ENCODE assay signal across 21 cellular contexts in genomic region chr12:46435625-46436024, GRCh38.
"Had no signal": no experiment of that assay in that cellular context is flagged by ENCODE, and none has a peak within 500 bp of the region (broad histone marks: within the 10 kb centered on the region; RNA-seq: fewer than 3 reads in every experiment).

No MANE protein-coding gene starts in this region.

- H3K9me3 ChIP-seq: left ventricle myocardium inferior, lower lobe of right lung, ovary, right atrium auricular region, sigmoid colon, thoracic aorta, transverse colon had no signal

- H3K79me2 ChIP-seq: hepatocyte had no signal

- DNase-seq: dermis blood vessel endothelial cell; foreskin keratinocyte; head of caudate nucleus; kidney; left cardiac atrium; left ventricle myocardium inferior; lower lobe of right lung; natural killer cell; nucleus accumbens; ovary; sigmoid colon; stimulated activated CD4-positive, alpha-beta T cell treated with anti-CD3 and anti-CD28 coated beads, Interleukin-2, amount 100 ng/mL, for 24 hours; stimulated activated CD4-positive, alpha-beta T cell treated with anti-CD3 and anti-CD28 coated beads, Interleukin-4, amount 100 ng/mL, for 4 hours; stimulated activated naive B cell treated with anti-CD40 and anti-IgM and Interleukin-4, amounts not matched to agents 10 μg/mL and 1 μg/mL and 100 μg/mL, for 72 hours; stimulated activated naive CD8-positive, alpha-beta T cell treated with anti-CD3 and anti-CD28 coated beads, Interleukin-15, amount 100 ng/mL, for 72 hours; transverse colon had no signal

- H3K9ac ChIP-seq: neural progenitor cell had no signal

- H3K4me1 ChIP-seq: neural progenitor cell had no signal

- H3K4me2 ChIP-seq: hepatocyte, neural progenitor cell had no signal

- ATAC-seq: foreskin keratinocyte; left cardiac atrium; lower lobe of right lung; natural killer cell; stimulated activated naive B cell treated with anti-CD40 and anti-IgM and Interleukin-4, amounts not matched to agents 10 μg/mL and 1 μg/mL and 100 μg/mL, for 72 hours; stimulated activated naive CD8-positive, alpha-beta T cell treated with anti-CD3 and anti-CD28 coated beads, Interleukin-15, amount 100 ng/mL, for 72 hours had no signal

- H3K36me3 ChIP-seq: left ventricle myocardium inferior, lower lobe of right lung, neural progenitor cell, ovary, right atrium auricular region, sigmoid colon, thoracic aorta had no signal

- H3K4me3 ChIP-seq: hepatocyte, left ventricle myocardium inferior, lower lobe of right lung, neural progenitor cell, ovary, right atrium auricular region, sigmoid colon, skin epidermis, thoracic aorta, transverse colon had no signal

- H3K27ac ChIP-seq: foreskin keratinocyte, hepatocyte, left ventricle myocardium inferior, lower lobe of right lung, neural progenitor cell, ovary, right atrium auricular region, sigmoid colon, skin epidermis, thoracic aorta, transverse colon had no signal

- H3K27me3 ChIP-seq: foreskin keratinocyte, hepatocyte, neural progenitor cell, ovary, right atrium auricular region, sigmoid colon, transverse colon had no signal

- H2AFZ ChIP-seq: hepatocyte, neural progenitor cell had no signal
